In the genomic region with DNA sequence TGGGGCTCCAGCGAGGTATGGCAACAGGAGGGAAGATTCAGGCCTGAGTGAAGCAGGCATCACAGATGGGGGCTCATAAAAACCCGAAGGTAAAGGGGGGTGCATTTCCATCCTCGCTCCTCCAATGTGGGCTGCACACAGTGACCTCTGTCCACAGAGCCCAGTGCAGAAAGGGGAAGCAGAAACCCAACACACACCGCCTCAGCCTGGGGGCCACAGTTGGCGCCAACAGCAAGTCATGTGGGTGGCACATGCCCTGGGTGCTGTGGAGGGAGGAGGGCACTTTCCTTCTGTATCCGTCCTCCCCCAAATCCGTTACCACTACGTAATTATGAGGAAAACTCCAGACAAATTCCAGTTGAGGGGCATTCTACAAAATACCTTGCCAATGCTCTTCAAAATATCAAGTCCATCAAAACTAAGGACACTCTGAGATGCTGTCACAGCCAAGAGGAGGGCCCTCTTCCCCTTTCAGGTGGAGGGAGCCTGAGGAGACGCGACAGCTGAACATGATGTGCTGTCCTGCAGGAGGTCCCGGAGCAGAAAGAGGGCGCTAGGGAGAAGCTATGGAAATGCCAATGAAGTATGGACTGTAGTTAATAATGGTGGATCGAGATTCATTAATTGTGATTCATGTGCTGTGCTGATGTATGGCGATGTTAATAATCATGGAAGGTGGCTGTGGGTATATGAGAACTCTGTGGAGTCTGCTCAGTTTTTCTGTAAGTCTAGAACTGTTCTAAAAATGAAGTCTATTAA, we compare ENCODE assay signal across 1 cellular context.
TF ChIP-seq lines count a peak whose summit lies in the region.

No MANE protein-coding gene starts in this region.

TF ChIP-seq in HCT116, 20 proteins besides CTCF, POLR2A, EP300 and RAD21 (continued from another document):
- no peak for TF ChIP-seq EZH2phosphoT487 (IDR thresholded peaks at IDR 0.05; ENCODE audit: borderline replicate concordance)
- TF ChIP-seq SP1 (IDR thresholded peaks at IDR 0.05; ENCODE audit: low read depth) = no peak
- TF ChIP-seq YY1 (IDR thresholded peaks at IDR 0.05; ENCODE audit: extremely low read depth, insufficient replicate concordance, low read depth, low read length) = no peak
